ENCODE assay signal across 19 cellular contexts in genomic region chr6:22361576-22361975, GRCh38.
"Had no signal": no experiment of that assay in that cellular context is flagged by ENCODE, and none has a peak within 500 bp of the region (broad histone marks: within the 10 kb centered on the region; RNA-seq: fewer than 3 reads in every experiment).

No MANE protein-coding gene starts in this region.

- H3K9me3 Mint-ChIP-seq: activated naive CD4-positive, alpha-beta T cell treated with anti-CD3 and anti-CD28 coated beads, Interleukin-2, amount 10 ng/mL, durations not matched to agents 7 days and 5 days had no signal

- FAIRE-seq: bronchial epithelial cell, kidney, pancreas had no signal

- DNase-seq: activated CD4-positive, alpha-beta memory T cell treated with anti-CD3 and anti-CD28 coated beads for 36 hours; activated CD4-positive, alpha-beta T cell treated with anti-CD3 and anti-CD28 coated beads for 48 hours; activated effector memory CD4-positive, alpha-beta T cell treated with anti-CD3 and anti-CD28 coated beads, Interleukin-2, amount 50 U/mL, for 16 hours; activated naive CD4-positive, alpha-beta T cell treated with anti-CD3 and anti-CD28 coated beads, Interleukin-2, amount 10 ng/mL, durations not matched to agents 7 days and 5 days; activated T-cell treated with anti-CD3 and anti-CD28 coated beads for 4 hours; amygdala; endodermal cell; foreskin keratinocyte; kidney; naive thymus-derived CD8-positive, alpha-beta T cell; pancreas; psoas muscle; spleen; stimulated activated CD4-positive, alpha-beta T cell treated with anti-CD3 and anti-CD28 coated beads, Interleukin-4, amount 100 ng/mL, for 1 hour; stimulated activated naive CD4-positive, alpha-beta T cell; T-helper 9 cell; testis; trophoblast cell had no signal

- H3K27ac Mint-ChIP-seq: activated CD4-positive, alpha-beta memory T cell treated with anti-CD3 and anti-CD28 coated beads for 36 hours; activated naive CD4-positive, alpha-beta T cell treated with anti-CD3 and anti-CD28 coated beads, Interleukin-2, amount 10 ng/mL, durations not matched to agents 7 days and 5 days; endodermal cell; naive thymus-derived CD8-positive, alpha-beta T cell had no signal

- H3K4me1 Mint-ChIP-seq: activated naive CD4-positive, alpha-beta T cell treated with anti-CD3 and anti-CD28 coated beads, Interleukin-2, amount 10 ng/mL, durations not matched to agents 7 days and 5 days; naive thymus-derived CD8-positive, alpha-beta T cell had no signal

- H3K4me3 Mint-ChIP-seq: activated CD4-positive, alpha-beta memory T cell treated with anti-CD3 and anti-CD28 coated beads for 36 hours; activated naive CD4-positive, alpha-beta T cell treated with anti-CD3 and anti-CD28 coated beads, Interleukin-2, amount 10 ng/mL, durations not matched to agents 7 days and 5 days; endodermal cell; naive thymus-derived CD8-positive, alpha-beta T cell had no signal

- H3K36me3 Mint-ChIP-seq: activated CD4-positive, alpha-beta memory T cell treated with anti-CD3 and anti-CD28 coated beads for 36 hours; activated naive CD4-positive, alpha-beta T cell treated with anti-CD3 and anti-CD28 coated beads, Interleukin-2, amount 10 ng/mL, durations not matched to agents 7 days and 5 days; naive thymus-derived CD8-positive, alpha-beta T cell had no signal

- H3K27me3 Mint-ChIP-seq: activated CD4-positive, alpha-beta memory T cell treated with anti-CD3 and anti-CD28 coated beads for 36 hours; activated naive CD4-positive, alpha-beta T cell treated with anti-CD3 and anti-CD28 coated beads, Interleukin-2, amount 10 ng/mL, durations not matched to agents 7 days and 5 days; naive thymus-derived CD8-positive, alpha-beta T cell had no signal

- ATAC-seq: foreskin keratinocyte; naive thymus-derived CD8-positive, alpha-beta T cell had no signal
